ENCODE assay signal across 1 cellular context in genomic region chr1:17422461-17422860, GRCh38.
TF ChIP-seq lines count a peak whose summit lies in the region.

No MANE protein-coding gene starts in this region.

TF ChIP-seq in GM23338, 12 proteins besides CTCF, POLR2A, EP300 and RAD21 (continued from another document):
- TF ChIP-seq ZNF462 (CRISPR knock-in tag; IDR thresholded peaks at IDR 0.05), result no peak
- no peak for TF ChIP-seq ETS1 (IDR thresholded peaks at IDR 0.05)
- TF ChIP-seq JUNB (IDR thresholded peaks at IDR 0.05; ENCODE audit: unreplicated experiment), result no peak
- no peak for TF ChIP-seq POLR2AphosphoS5 (IDR thresholded peaks at IDR 0.05; ENCODE audit: low read depth)
